In genomic region chr22:34976886-34977285, GRCh38 we compare ENCODE assay signal across 10 cellular contexts.
"Had no signal": no experiment of that assay in that cellular context is flagged by ENCODE, and none has a peak within 500 bp of the region (broad histone marks: within the 10 kb centered on the region; RNA-seq: fewer than 3 reads in every experiment).

No MANE protein-coding gene starts in this region.

- H3K36me3 ChIP-seq: HAP-1 had no signal

- H3K4me1 ChIP-seq: HAP-1 had no signal

- H3K27ac ChIP-seq: GM23248, HL-60 had no signal

- DNase-seq: GM23248, GOT3, H7, HFFc6, IMR-90 had no signal

- H3K9ac ChIP-seq: GM23248 had no signal

- H3K9me3 ChIP-seq: HAP-1 had no signal

- H3K4me3 ChIP-seq: GM23248, HAP-1, K562 had no signal

- ATAC-seq: HCT116, HepG2 had no signal

- H3K27ac Mint-ChIP-seq: HFFc6 had no signal

- H3K4me3 Mint-ChIP-seq: HFFc6 had no signal
